ENCODE assay signal across 17 cellular contexts in the genomic region with DNA sequence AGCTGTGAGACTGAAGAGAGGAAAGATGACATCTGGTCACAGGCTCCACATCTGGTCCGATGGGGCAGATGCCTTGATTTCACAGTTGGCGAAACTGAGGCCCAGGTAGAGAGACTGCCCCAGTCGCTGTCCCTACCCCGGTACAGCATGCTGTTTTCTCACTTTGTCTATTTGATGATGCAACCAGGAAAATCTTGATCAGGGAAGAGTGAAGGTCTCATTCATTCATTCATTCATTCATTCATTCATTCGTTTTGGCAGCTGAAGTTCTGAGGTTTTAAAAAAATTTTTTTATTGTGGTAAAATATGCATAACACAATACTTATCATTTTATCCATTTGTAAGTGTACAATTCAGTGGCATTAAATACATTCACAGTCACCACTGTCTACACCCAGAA. TPM values are rescaled to one million over a fixed set of nuclear protein-coding genes. Genes with fewer than 3 reads are reported as not detected.
DNase-seq lines count a peak whose midpoint lies in the region; ATAC-seq and TF ChIP-seq lines count a peak whose summit lies in the region.
"Had no signal": no experiment of that assay in that cellular context is flagged by ENCODE, and none has a peak within 500 bp of the region (broad histone marks: within the 10 kb centered on the region; RNA-seq: fewer than 3 reads in every experiment).

No MANE protein-coding gene starts in this region.

- no peak overlapping the region for H3K4me3 ChIP-seq in CD4-positive, CD25-positive, alpha-beta regulatory T cell (ENCODE audit: low read depth, low read length)
- H3K4me3 ChIP-seq in HEK293 (ENCODE audit: low read depth, low read length) (no peak overlapping the region), trophoblast cell (ENCODE audit: low read depth, low read length) (no peak overlapping the region)

- H3K14ac ChIP-seq in trophoblast cell (ENCODE audit: low read length) = no peak overlapping the region

- H3K4me1 ChIP-seq in CD4-positive, CD25-positive, alpha-beta regulatory T cell (ENCODE audit: control insufficient read depth, insufficient read depth, low read length, poor library complexity, severe bottlenecking) = peaks cover 21% of the 10 kb centered on the region
- H3K4me1 ChIP-seq in HEK293 (ENCODE audit: control insufficient read depth, insufficient read depth, low read length) (no peaks in the 10 kb centered on the region), trophoblast cell (ENCODE audit: control insufficient read depth in 1 of 2, insufficient read depth in 2 of 2, low read length in 2 of 2) (peaks cover 0 to 4% of the 10 kb centered on the region in 2 experiments)

- no peak overlapping the region for H4K8ac ChIP-seq in trophoblast cell (ENCODE audit: low read depth, low read length)

- no peak for ATAC-seq in CD4-positive, CD25-positive, alpha-beta regulatory T cell (ENCODE audit: low read depth in 2 of 2)
- ATAC-seq in GM18867 (IDR thresholded peaks at IDR 0.05; ENCODE audit: unreplicated experiment) = no peak
- ATAC-seq: Right ventricle myocardium inferior had no signal

- H3K27ac ChIP-seq in CD4-positive, CD25-positive, alpha-beta regulatory T cell (ENCODE audit: insufficient read depth, low read length, poor library complexity, severe bottlenecking) = no peak overlapping the region
- H3K27ac ChIP-seq in HEK293 (ENCODE audit: extremely low read depth, low read depth, low read length) (no peak overlapping the region), trophoblast cell (ENCODE audit: low read depth, low read length) (no peak overlapping the region)

- no peak overlapping the region for H2BK120ac ChIP-seq in trophoblast cell (ENCODE audit: insufficient read depth, low read length, poor library complexity)

- CTCF ChIA-PET in HEK293 (lab: Yijun Ruan, JAX) = interaction anchor here (0.6 kb wide), 2 partner anchors 11 to 60 kb away, joined by 4 read pairs; no protein-coding TSS in a partner anchor

- intact Hi-C loops in dendritic cell treated with granulocyte-macrophage colony-stimulating factor and Interleukin-4, amounts not matched to agents 40 ng/mL and 50 ng/mL, for 4 days (cut with micrococcal nuclease) = no loop called here

- peaks cover 12% of the 10 kb centered on the region for H3K36me3 ChIP-seq in CD4-positive, CD25-positive, alpha-beta regulatory T cell (ENCODE audit: control insufficient read depth, insufficient read depth, low read length)
- peaks cover 0 to 3% of the 10 kb centered on the region in 2 experiments; a peak in 1 of 3 replicates for H3K36me3 ChIP-seq in HEK293 (ENCODE audit: control insufficient read depth in 2 of 2, insufficient read depth in 1 of 2, low read length in 2 of 2)
- H3K36me3 ChIP-seq in trophoblast cell (ENCODE audit: control insufficient read depth in 1 of 2, insufficient read depth in 2 of 2, low read length in 2 of 2) = peaks cover 12 to 16% of the 10 kb centered on the region in 2 experiments

- H3K18ac ChIP-seq in trophoblast cell (ENCODE audit: low read length) = no peak overlapping the region

- no peak overlapping the region for H2AK5ac ChIP-seq in trophoblast cell (ENCODE audit: low read length)

- peak overlapping the region; percentile 74 for H3K4ac ChIP-seq in trophoblast cell (ENCODE audit: low read depth, low read length)

- H3K4me3 Mint-ChIP-seq in CD4-positive, CD25-positive, alpha-beta regulatory T cell = peak overlapping the region in 1 of 4 donors; percentile 47
- no peak overlapping the region for H3K4me3 Mint-ChIP-seq in dendritic cell treated with granulocyte-macrophage colony-stimulating factor and Interleukin-4, amounts not matched to agents 40 ng/mL and 50 ng/mL, for 4 days
- H3K4me3 Mint-ChIP-seq in glutamatergic neuron (ENCODE audit: unreplicated experiment) = no peak overlapping the region
- H3K4me3 Mint-ChIP-seq: H9 had no signal

- no peak overlapping the region for H2BK12ac ChIP-seq in trophoblast cell (ENCODE audit: low read length)

- no peaks in the 10 kb centered on the region for H3K79me1 ChIP-seq in trophoblast cell (ENCODE audit: low read length)

- no CpG with 5 or more reads among the region's 5 CpGs for WGBS in trophoblast cell (ENCODE audit: extremely low coverage, insufficient coverage, insufficient read length)

- TF ChIP-seq CTCF in HEK293 (tag by site-specific recombination; IDR thresholded peaks at IDR 0.05) = no peak
- no peak for TF ChIP-seq CTCF in glutamatergic neuron (IDR thresholded peaks at IDR 0.05; ENCODE audit: partially characterized antibody, unreplicated experiment)

- peaks cover 30% of the 10 kb centered on the region for H3K79me2 ChIP-seq in trophoblast cell (ENCODE audit: control insufficient read depth, insufficient read depth, low read length, poor library complexity)

- no peaks in the 10 kb centered on the region for H3K27me3 Mint-ChIP-seq in CD4-positive, CD25-positive, alpha-beta regulatory T cell
- H3K27me3 Mint-ChIP-seq in dendritic cell treated with granulocyte-macrophage colony-stimulating factor and Interleukin-4, amounts not matched to agents 40 ng/mL and 50 ng/mL, for 4 days = no peaks in the 10 kb centered on the region
- H3K27me3 Mint-ChIP-seq in glutamatergic neuron (ENCODE audit: unreplicated experiment) = peaks cover 7% of the 10 kb centered on the region

- H3K9me3 Mint-ChIP-seq in CD4-positive, CD25-positive, alpha-beta regulatory T cell = no peaks in the 10 kb centered on the region
- no peaks in the 10 kb centered on the region for H3K9me3 Mint-ChIP-seq in dendritic cell treated with granulocyte-macrophage colony-stimulating factor and Interleukin-4, amounts not matched to agents 40 ng/mL and 50 ng/mL, for 4 days
- peaks cover 7% of the 10 kb centered on the region for H3K9me3 Mint-ChIP-seq in glutamatergic neuron (ENCODE audit: unreplicated experiment)
- H3K9me3 Mint-ChIP-seq: H9 had no signal

- no peak overlapping the region for H4K12ac ChIP-seq in trophoblast cell (ENCODE audit: low read depth, low read length)

- peak overlapping the region in 2 of 3 donors; percentile 50 to 85 for H3K27ac Mint-ChIP-seq in CD4-positive, CD25-positive, alpha-beta regulatory T cell
- H3K27ac Mint-ChIP-seq in dendritic cell treated with granulocyte-macrophage colony-stimulating factor and Interleukin-4, amounts not matched to agents 40 ng/mL and 50 ng/mL, for 4 days = peak overlapping the region; percentile 60
- H3K27ac Mint-ChIP-seq in glutamatergic neuron (ENCODE audit: unreplicated experiment) = no peak overlapping the region

- POLR2A ChIA-PET in HEK293 (lab: Yijun Ruan, JAX) = no interaction called here

- peaks cover 18% of the 10 kb centered on the region for H3K36me3 Mint-ChIP-seq in CD4-positive, CD25-positive, alpha-beta regulatory T cell
- H3K36me3 Mint-ChIP-seq in dendritic cell treated with granulocyte-macrophage colony-stimulating factor and Interleukin-4, amounts not matched to agents 40 ng/mL and 50 ng/mL, for 4 days (ENCODE audit: low read depth) = peaks cover 67% of the 10 kb centered on the region
- H3K36me3 Mint-ChIP-seq in glutamatergic neuron (ENCODE audit: unreplicated experiment) = no peaks in the 10 kb centered on the region

- no peak overlapping the region for H3K4me2 ChIP-seq in trophoblast cell (ENCODE audit: low read length)

- peaks cover 13 to 85% (median 49%) of the 10 kb centered on the region in 4 donors for H3K4me1 Mint-ChIP-seq in CD4-positive, CD25-positive, alpha-beta regulatory T cell
- peaks cover 100% of the 10 kb centered on the region for H3K4me1 Mint-ChIP-seq in dendritic cell treated with granulocyte-macrophage colony-stimulating factor and Interleukin-4, amounts not matched to agents 40 ng/mL and 50 ng/mL, for 4 days (ENCODE audit: low read depth)
- H3K4me1 Mint-ChIP-seq in glutamatergic neuron (ENCODE audit: low read depth, unreplicated experiment) = peaks cover 24% of the 10 kb centered on the region

- H4K91ac ChIP-seq in trophoblast cell (ENCODE audit: low read depth, low read length) = no peak overlapping the region

- no peaks in the 10 kb centered on the region for H3K9me3 ChIP-seq in CD4-positive, CD25-positive, alpha-beta regulatory T cell (ENCODE audit: control insufficient read depth in 2 of 2, low read length in 2 of 2)
- H3K9me3 ChIP-seq in HEK293 (ENCODE audit: control insufficient read depth, insufficient read depth, low read depth, low read length) (no peaks in the 10 kb centered on the region), trophoblast cell (ENCODE audit: insufficient read depth, low read depth, low read length) (peaks cover 3% of the 10 kb centered on the region)

- H3K23ac ChIP-seq in trophoblast cell (ENCODE audit: low read length) = no peak overlapping the region

- H3K27me3 ChIP-seq in CD4-positive, CD25-positive, alpha-beta regulatory T cell (ENCODE audit: control insufficient read depth, insufficient read depth, low read length) = no peaks in the 10 kb centered on the region
- H3K27me3 ChIP-seq in trophoblast cell (ENCODE audit: insufficient read depth, low read length) = no peaks in the 10 kb centered on the region

- no peak overlapping the region for H2AFZ ChIP-seq in trophoblast cell (ENCODE audit: insufficient read depth, low read length, poor library complexity)

- no peak for DNase-seq in CD4-positive, CD25-positive, alpha-beta regulatory T cell
- no peak for DNase-seq in trophoblast cell
- no peak for DNase-seq in kidney glomerular epithelial cell (lab: John Stamatoyannopoulos, UW)
- no peak for DNase-seq in glutamatergic neuron
- DNase-seq: ACHN; Calu3; H9; NCI-H1092 treated with DMSO at 0.1 percent for 48 hours; NCI-H2081; NCI-H446 treated with DMSO at 0.1 percent for 48 hours; NCI-H69; NK-92 treated with Interleukin-12 subunit alpha and Interleukin-12 subunit beta, amount 100 ng/mL, for 24 hours; SW 1271 had no signal

- H2BK5ac ChIP-seq in trophoblast cell (ENCODE audit: low read depth, low read length, poor library complexity) = no peak overlapping the region

- H3K9ac ChIP-seq in trophoblast cell (ENCODE audit: low read length) = no peak overlapping the region

TF ChIP-seq in HEK293, 187 proteins besides CTCF, POLR2A, EP300 and RAD21:
- 0 out of 2 replicates have a peak, but pooled peaks have one; percentile 23 for TF ChIP-seq ZNF24 (tag by site-specific recombination; IDR thresholded peaks at IDR 0.05)
- TF ChIP-seq PRDM1 (tag by site-specific recombination; IDR thresholded peaks at IDR 0.05) = no peak
TF ChIP-seq in HEK293: peak in this region for 1.

RNA-seq across cellular contexts. Expression of a gene that starts 19.7 kb away (rescaled TPM):
- 49.7 TPM for total RNA-seq in CD4-positive, CD25-positive, alpha-beta regulatory T cell
- polyA plus RNA-seq in CD4-positive, CD25-positive, alpha-beta regulatory T cell = under 1 TPM; 0.21 to 0.96 (median 0.76) TPM
- 78.7 and 79.2 TPM in 2 replicates for polyA plus RNA-seq in trophoblast cell (2013)
- total RNA-seq in glutamatergic neuron (ENCODE audit: unreplicated experiment) = 163 TPM
